ENCODE assay signal across 9 cellular contexts in genomic region chr18:43396266-43396665, GRCh38.
DNase-seq lines count a peak whose midpoint lies in the region; ATAC-seq, FAIRE-seq and TF ChIP-seq lines count a peak whose summit lies in the region.
"Had no signal": no experiment of that assay in that cellular context is flagged by ENCODE, and none has a peak within 500 bp of the region (broad histone marks: within the 10 kb centered on the region; RNA-seq: fewer than 3 reads in every experiment).

No MANE protein-coding gene starts in this region.

- BruUV-seq in PC-9 (replicated peaks; lab: Mats Ljungman, UMichigan), result no TSS peak

- no peaks in the 10 kb centered on the region for H3K79me2 ChIP-seq in PC-9 (ENCODE audit: low read depth)

- no peak for DNase-seq in left ventricle myocardium inferior
- DNase-seq in Right ventricle myocardium inferior (ENCODE audit: missing footprints), result no peak
- DNase-seq in PC-9, result no peak
- DNase-seq in frontal cortex (ENCODE audit: low spot score in 2 of 2), result peak in 1 of 2 donors; percentile 6
- peak; percentile 2 for DNase-seq in urothelium cell line (ENCODE audit: low spot score)
- DNase-seq in uterus, result no peak
- DNase-seq: activated CD8-positive, alpha-beta T cell treated with anti-CD3 and anti-CD28 coated beads, Interleukin-2, amount 10 ng/mL, durations not matched to agents 7 days and 5 days had no signal

- H3K27ac ChIP-seq in left ventricle myocardium inferior (replicated peaks), result no peak overlapping the region
- no peak overlapping the region for H3K27ac ChIP-seq in PC-9
- no peak overlapping the region for H3K27ac ChIP-seq in uterus

- no peaks in the 10 kb centered on the region for H3F3A ChIP-seq in PC-9 (ENCODE audit: insufficient read depth, low read depth)

- no peak overlapping the region for H3K4me3 ChIP-seq in left ventricle myocardium inferior
- H3K4me3 ChIP-seq in PC-9, result no peak overlapping the region
- no peak overlapping the region for H3K4me3 ChIP-seq in uterus

- no peaks in the 10 kb centered on the region for H3K4me1 ChIP-seq in left ventricle myocardium inferior
- no peaks in the 10 kb centered on the region for H3K4me1 ChIP-seq in PC-9 (replicated peaks; ENCODE audit: insufficient read depth)
- no peaks in the 10 kb centered on the region for H3K4me1 ChIP-seq in uterus

- H3K27me3 ChIP-seq in left ventricle myocardium inferior (ENCODE audit: low read depth), result no peaks in the 10 kb centered on the region
- H3K27me3 ChIP-seq in PC-9 (ENCODE audit: insufficient read depth, low read depth), result no peaks in the 10 kb centered on the region
- no peaks in the 10 kb centered on the region for H3K27me3 ChIP-seq in uterus

- H3K9me3 ChIP-seq in left ventricle myocardium inferior (replicated peaks), result no peaks in the 10 kb centered on the region
- H3K9me3 ChIP-seq in PC-9 (ENCODE audit: insufficient read depth, low read depth), result no peaks in the 10 kb centered on the region
- no peaks in the 10 kb centered on the region for H3K9me3 ChIP-seq in uterus

- POLR2A ChIA-PET in PC-9 (lab: Charles Lee; ENCODE audit: unreplicated experiment), result no interaction called here

- TF ChIP-seq CTCF in left ventricle myocardium inferior (IDR thresholded peaks at IDR 0.05; ENCODE audit: borderline replicate concordance) (peak; percentile 48), PC-9 (conservative IDR thresholded peaks at IDR 0.05) (peak; percentile 49), uterus (IDR thresholded peaks at IDR 0.05) (no peak)

- H3K9me2 ChIP-seq in PC-9 (ENCODE audit: insufficient read depth), result no peaks in the 10 kb centered on the region

- H3K36me3 ChIP-seq in left ventricle myocardium inferior (no peaks in the 10 kb centered on the region), PC-9 (ENCODE audit: low read depth) (no peaks in the 10 kb centered on the region), uterus (no peaks in the 10 kb centered on the region)

- H4K20me1 ChIP-seq in PC-9 (ENCODE audit: insufficient read depth), result no peaks in the 10 kb centered on the region

- CTCF ChIA-PET in PC-9 (lab: Charles Lee), result no interaction called here

- FAIRE-seq in frontal cortex (lab: Jason Lieb, UNC), result peak; percentile 88
- no peak for FAIRE-seq in urothelium cell line (lab: Jason Lieb, UNC)

- H3K4me2 ChIP-seq in PC-9, result no peak overlapping the region

- TF ChIP-seq POLR2A in uterus (IDR thresholded peaks at IDR 0.05), result no peak

- intact Hi-C loops in left ventricle myocardium inferior (cut with micrococcal nuclease), result no loop called here
- intact Hi-C loops in Right ventricle myocardium inferior (cut with DNase I), result no loop called here
- intact Hi-C loops in PC-9 (cut with micrococcal nuclease; ENCODE audit: unreplicated experiment), result loop anchor here (10.0 kb wide), 1 partner anchor 1101 kb away; no protein-coding TSS in a partner anchor
- intact Hi-C loops in uterus (cut with DNase I; ENCODE audit: low total_unique reads), result no loop called here

- ATAC-seq in Right ventricle myocardium inferior, result no peak
- no peak for ATAC-seq in HG02759 (IDR thresholded peaks at IDR 0.05; ENCODE audit: unreplicated experiment)
- no peak for ATAC-seq in GM18517 (IDR thresholded peaks at IDR 0.05; ENCODE audit: unreplicated experiment)
- ATAC-seq: activated CD8-positive, alpha-beta T cell treated with anti-CD3 and anti-CD28 coated beads, Interleukin-2, amount 10 ng/mL, durations not matched to agents 7 days and 5 days had no signal

- H2AFZ ChIP-seq in PC-9, result no peak overlapping the region

Comparison
In these comparisons a context has a peak if more than half of its experiments do, and no peak if none do; other contexts are left out.
1. CTCF ChIP-seq: peak in left ventricle myocardium inferior (single experiment) and PC-9 (single experiment); none in uterus (0 of 4).